In the genomic region with DNA sequence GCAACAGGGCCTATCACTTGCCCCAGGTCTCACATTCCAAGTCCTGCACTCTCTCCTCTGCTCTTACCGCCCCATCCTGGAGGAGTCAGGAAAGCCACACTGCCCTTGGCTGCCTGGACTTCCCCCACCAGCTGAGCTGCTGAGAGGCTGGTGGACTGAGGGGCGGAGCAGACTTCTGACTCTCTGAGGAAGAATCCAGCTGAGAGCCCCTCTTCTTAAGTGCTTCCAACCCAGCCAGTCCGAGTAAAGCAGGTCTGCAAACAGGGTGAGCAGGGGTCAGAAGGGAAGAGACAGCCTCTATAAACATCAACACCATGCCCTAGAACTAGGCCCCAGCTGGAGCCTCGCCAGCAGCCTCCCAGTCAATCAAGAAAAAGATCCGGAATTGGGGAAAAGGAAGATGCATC, we compare ENCODE assay signal across 30 cellular contexts.
A peak's percentile ranks its signal among the peaks of the same experiment; 100 is the strongest.
DNase-seq lines count a peak whose midpoint lies in the region; ATAC-seq, FAIRE-seq and TF ChIP-seq lines count a peak whose summit lies in the region.
"Had no signal": no experiment of that assay in that cellular context is flagged by ENCODE, and none has a peak within 500 bp of the region (broad histone marks: within the 10 kb centered on the region; RNA-seq: fewer than 3 reads in every experiment).

No MANE protein-coding gene starts in this region.

- no peaks in the 10 kb centered on the region for H3K9me3 ChIP-seq in cardiac muscle cell (ENCODE audit: low read depth)
- H3K9me3 ChIP-seq in mesenchymal stem cell (ENCODE audit: control insufficient read depth, low read length): no peaks in the 10 kb centered on the region
- H3K9me3 ChIP-seq in vagina: no peaks in the 10 kb centered on the region
- H3K9me3 ChIP-seq: sigmoid colon, SJCRH30, testis, uterus had no signal

- peak; percentile 27 for ATAC-seq in Right ventricle myocardium inferior
- ATAC-seq: HepG2; Panc1; stimulated activated naive CD8-positive, alpha-beta T cell treated with anti-CD3 and anti-CD28 coated beads, Interleukin-15, Interleukin-2, amounts not matched to agents 100 U/mL and 50 U/mL, for 24 hours had no signal

- no peak for FAIRE-seq in GM12891 (lab: Jason Lieb, UNC)
- FAIRE-seq: endometrium, frontal cortex, H1, HepG2 had no signal

- TF ChIP-seq CTCF in cardiac muscle cell (IDR thresholded peaks at IDR 0.05; ENCODE audit: low read depth, low read length) (no peak), vagina (IDR thresholded peaks at IDR 0.05) (no peak), RWPE1 (conservative IDR thresholded peaks at IDR 0.05; ENCODE audit: low read depth) (no peak)

- H3K18ac ChIP-seq in mesenchymal stem cell (ENCODE audit: low read depth in 1 of 2, low read length in 2 of 2): peak overlapping the region in 1 of 2 experiments; percentile 35

- POLR2A ChIA-PET in RWPE1 (lab: Yijun Ruan, JAX; ENCODE audit: low non-redundant PET): no interaction called here

- TF ChIP-seq POLR2A in vagina (IDR thresholded peaks at IDR 0.05) (no peak), GM12891 (IDR thresholded peaks at IDR 0.05; ENCODE audit: low read depth, low read length) (no peak)

- no peak overlapping the region for H3K14ac ChIP-seq in mesenchymal stem cell (ENCODE audit: low read length in 2 of 2)

- intact Hi-C loops in Right ventricle myocardium inferior (cut with DNase I): no loop called here
- intact Hi-C loops in cardiac septum (cut with DNase I): no loop called here
- intact Hi-C loops in vagina (cut with DNase I): no loop called here

- H3K36me3 ChIP-seq in cardiac muscle cell (no peaks in the 10 kb centered on the region), mesenchymal stem cell (ENCODE audit: control insufficient read depth in 1 of 2, insufficient read depth in 2 of 2, low read depth in 1 of 2, low read length in 2 of 2) (no peaks in the 10 kb centered on the region), vagina (no peaks in the 10 kb centered on the region)
- H3K36me3 ChIP-seq: sigmoid colon, SJCRH30, uterus had no signal

- H2BK120ac ChIP-seq in mesenchymal stem cell (ENCODE audit: low read depth, low read length): no peak overlapping the region

- no peak overlapping the region for H4K91ac ChIP-seq in mesenchymal stem cell (ENCODE audit: low read length)

- DNase-seq in Right ventricle myocardium inferior (ENCODE audit: missing footprints): no peak
- DNase-seq in cardiac septum (ENCODE audit: low spot score): no peak
- DNase-seq in cardiac muscle cell (ENCODE audit: low read depth in 1 of 2, low spot score in 1 of 2): peak; percentile 17 to 55
- peak; percentile 77 for DNase-seq in mesenchymal stem cell
- no peak for DNase-seq in vagina (ENCODE audit: extremely low spot score in 2 of 2)
- DNase-seq in RKO (ENCODE audit: low spot score): no peak
- no peak for DNase-seq in RWPE1 (ENCODE audit: low spot score)
- no peak for DNase-seq in GM12891 (ENCODE audit: insufficient read length, low spot score)
- DNase-seq: activated CD4-positive, CD25-positive, alpha-beta regulatory T cell; activated naive CD4-positive, alpha-beta T cell treated with anti-CD3 and anti-CD28 coated beads for 36 hours; amniotic stem cell; immature natural killer cell; NCI-H1694; NCI-H2171; NCI-H524 treated with DMSO at 0.1 percent for 48 hours; NK-92 treated with Interleukin-12 subunit alpha and Interleukin-12 subunit beta, amount 100 ng/mL, for 24 hours; sigmoid colon; SJCRH30; stimulated activated CD4-positive, alpha-beta T cell treated with anti-CD3 and anti-CD28 coated beads, Interleukin-15, amount 100 ng/mL, for 24 hours; stimulated activated naive CD8-positive, alpha-beta T cell treated with anti-CD3 and anti-CD28 coated beads, Interleukin-15, Interleukin-2, amounts not matched to agents 100 U/mL and 50 U/mL, for 24 hours; uterus had no signal

- H3K4me1 ChIP-seq in cardiac muscle cell (ENCODE audit: low read depth): peaks cover 4% of the 10 kb centered on the region
- peaks cover 11% of the 10 kb centered on the region for H3K4me1 ChIP-seq in mesenchymal stem cell (ENCODE audit: control insufficient read depth, insufficient read depth, low read depth, low read length)
- H3K4me1 ChIP-seq in vagina: peaks cover 7% of the 10 kb centered on the region
- H3K4me1 ChIP-seq: parathyroid adenoma, SJCRH30, uterus had no signal

- H3K9ac ChIP-seq in mesenchymal stem cell (ENCODE audit: low read length): no peak overlapping the region
- H3K9ac ChIP-seq: parathyroid adenoma had no signal

- no peaks in the 10 kb centered on the region for H3K27me3 ChIP-seq in cardiac muscle cell
- no peaks in the 10 kb centered on the region for H3K27me3 ChIP-seq in mesenchymal stem cell (ENCODE audit: control insufficient read depth in 1 of 2, insufficient read depth in 1 of 2, low read length in 2 of 2)
- H3K27me3 ChIP-seq in vagina: no peaks in the 10 kb centered on the region
- H3K27me3 ChIP-seq: hepatocyte, sigmoid colon, SJCRH30, testis, uterus had no signal

- H2AK5ac ChIP-seq in mesenchymal stem cell (ENCODE audit: low read length, severe bottlenecking): no peak overlapping the region

- no peaks in the 10 kb centered on the region for H3K79me1 ChIP-seq in mesenchymal stem cell (replicated peaks; ENCODE audit: low read length, poor library complexity, severe bottlenecking)

- H4K8ac ChIP-seq in mesenchymal stem cell (ENCODE audit: low read length): no peak overlapping the region

- H3K4me3 ChIP-seq in cardiac muscle cell: no peak overlapping the region
- no peak overlapping the region for H3K4me3 ChIP-seq in mesenchymal stem cell (ENCODE audit: insufficient read depth in 1 of 2, low read depth in 1 of 2, low read length in 2 of 2)
- no peak overlapping the region for H3K4me3 ChIP-seq in vagina
- H3K4me3 ChIP-seq: hepatocyte, sigmoid colon, SJCRH30, testis, uterus had no signal

- H2BK15ac ChIP-seq in mesenchymal stem cell (ENCODE audit: low read depth, poor library complexity, severe bottlenecking): no peak overlapping the region

- H2AFZ ChIP-seq in mesenchymal stem cell (ENCODE audit: low read depth, low read length): no peak overlapping the region
- H2AFZ ChIP-seq: hepatocyte, parathyroid adenoma had no signal

- no peak overlapping the region for H3K23ac ChIP-seq in mesenchymal stem cell (ENCODE audit: low read length in 2 of 2)

- no peak overlapping the region for H2BK5ac ChIP-seq in mesenchymal stem cell (ENCODE audit: low read depth, low read length, poor library complexity, severe bottlenecking)

- WGBS in mesenchymal stem cell: 29% methylated on average over 5 of the region's 5 CpGs

- H2BK12ac ChIP-seq in mesenchymal stem cell (ENCODE audit: low read length in 2 of 2): no peak overlapping the region

- CTCF ChIA-PET in RWPE1 (lab: Yijun Ruan, JAX): no interaction called here

- H3K4ac ChIP-seq in mesenchymal stem cell (ENCODE audit: low read depth in 1 of 2, low read length in 2 of 2): no peak overlapping the region

- no peak overlapping the region for H3K4me2 ChIP-seq in mesenchymal stem cell (ENCODE audit: low read length, poor library complexity, severe bottlenecking)
- H3K4me2 ChIP-seq: hepatocyte had no signal

- H3K27ac ChIP-seq in cardiac muscle cell (peak overlapping the region; percentile 24), mesenchymal stem cell (ENCODE audit: low read length, poor library complexity, severe bottlenecking) (no peak overlapping the region), vagina (peak overlapping the region; percentile 51), RWPE1 (no peak overlapping the region)
- H3K27ac ChIP-seq: 22Rv1, hepatocyte, parathyroid adenoma, sigmoid colon, SJCRH30, testis had no signal

TF ChIP-seq in GM12891, 5 proteins besides CTCF, POLR2A, EP300 and RAD21:
- TF ChIP-seq PAX5 (IDR thresholded peaks at IDR 0.05; ENCODE audit: insufficient read depth, low read length, severe bottlenecking) (no peak), SPI1 (IDR thresholded peaks at IDR 0.05; ENCODE audit: low read depth, low read length) (no peak), POU2F2 (IDR thresholded peaks at IDR 0.05; ENCODE audit: low read depth, low read length) (no peak), POLR2AphosphoS5 (IDR thresholded peaks at IDR 0.05; ENCODE audit: low read depth, low read length) (no peak), TAF1 (IDR thresholded peaks at IDR 0.05; ENCODE audit: low read depth, low read length) (no peak)

Comparison
In these comparisons a context has a peak if more than half of its experiments do, and no peak if none do; other contexts are left out.
1. DNase-seq: peak in cardiac muscle cell (2 of 2) and mesenchymal stem cell (single experiment); none in Right ventricle myocardium inferior (single experiment), cardiac septum (single experiment), vagina (0 of 2), RKO (single experiment), RWPE1 (single experiment) and GM12891 (single experiment).
2. H3K27ac ChIP-seq: peak in cardiac muscle cell (single experiment) and vagina (single experiment); none in mesenchymal stem cell (single experiment) and RWPE1 (single experiment).